In genomic region chr12:20058068-20058467, GRCh38 we compare ENCODE assay signal across 12 cellular contexts.
DNase-seq lines count a peak whose midpoint lies in the region.
"Had no signal": no experiment of that assay in that cellular context is flagged by ENCODE, and none has a peak within 500 bp of the region (broad histone marks: within the 10 kb centered on the region; RNA-seq: fewer than 3 reads in every experiment).

No MANE protein-coding gene starts in this region.

- DNase-seq in NCI-H2081 (lab: John Stamatoyannopoulos, UW): peak; percentile 9 to 14
- no peak for DNase-seq in NCI-H2081 treated with DMSO at 0.1 percent for 48 hours (lab: John Stamatoyannopoulos, UW)
- peak; percentile 10 for DNase-seq in LHCN-M2 (ENCODE audit: low read depth)
- peak; percentile 84 for DNase-seq in NCI-H69 (lab: John Stamatoyannopoulos, UW)
- peak; percentile 38 for DNase-seq in myocyte (ENCODE audit: low read depth)
- DNase-seq in NCI-H2029 treated with DMSO at 0.1 percent for 48 hours (lab: John Stamatoyannopoulos, UW): no peak
- DNase-seq in effector CD4-positive, alpha-beta T cell: no peak
- DNase-seq: BE2C; CD4-positive, alpha-beta memory T cell; DMS153; DMS79 treated with DMSO at 0.1 percent for 48 hours; EL had no signal

Comparison
In these comparisons a context has a peak if more than half of its experiments do, and no peak if none do; other contexts are left out.
1. DNase-seq: peak in NCI-H2081 (2 of 2), LHCN-M2 (single experiment), NCI-H69 (single experiment) and myocyte (single experiment); none in NCI-H2081 treated with DMSO at 0.1 percent for 48 hours (single experiment), NCI-H2029 treated with DMSO at 0.1 percent for 48 hours (single experiment) and effector CD4-positive, alpha-beta T cell (single experiment).